Comparison of ENCODE assay signal across 6 cellular contexts in the genomic region with DNA sequence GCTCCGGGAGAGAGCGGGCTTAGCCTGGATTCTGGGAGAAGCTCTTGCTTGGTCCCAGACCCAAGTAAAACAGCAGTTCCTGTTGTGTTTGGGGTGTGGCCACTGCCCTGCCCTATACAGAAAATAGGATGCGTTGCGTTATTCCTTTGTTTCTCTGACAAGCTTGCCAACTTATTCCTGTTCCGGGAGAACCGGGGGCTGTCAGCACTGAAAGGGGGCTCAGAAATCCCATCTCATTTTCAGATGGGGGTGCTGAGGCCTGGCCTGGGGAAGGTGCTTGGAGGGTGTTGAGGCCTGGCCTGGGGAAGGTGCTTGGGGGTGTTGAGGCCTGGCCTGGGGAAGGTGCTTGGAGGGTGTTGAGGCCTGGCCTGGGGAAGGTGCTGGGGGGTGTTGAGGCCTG. TPM values are rescaled to one million over a fixed set of nuclear protein-coding genes. Genes with fewer than 3 reads are reported as not detected.
"Had no signal": no experiment of that assay in that cellular context is flagged by ENCODE, and none has a peak within 500 bp of the region (broad histone marks: within the 10 kb centered on the region; RNA-seq: fewer than 3 reads in every experiment).

No MANE protein-coding gene starts in this region.

RNA-seq across cellular contexts. Expression of gene APOD, which starts 38.3 kb away (rescaled TPM):
- total RNA-seq: activated CD4-positive, alpha-beta memory T cell treated with anti-CD3 and anti-CD28 coated beads, Interleukin-2, amount 10 ng/mL, durations not matched to agents 7 days and 5 days; activated T-cell treated with anti-CD3 and anti-CD28 coated beads, Interleukin-2, amount 50 U/mL, for 4 hours; astrocyte; IMR-90; M059J; OCI-LY7 had no signal
